26 cellular contexts compared by ENCODE assay signal in genomic region chr9:5614192-5614591, GRCh38.
"Had no signal": no experiment of that assay in that cellular context is flagged by ENCODE, and none has a peak within 500 bp of the region (broad histone marks: within the 10 kb centered on the region; RNA-seq: fewer than 3 reads in every experiment).

No MANE protein-coding gene starts in this region.

- FAIRE-seq: pancreas, urothelium cell line had no signal

- DNase-seq: islet precursor cell; left ventricle myocardium inferior; naive thymus-derived CD8-positive, alpha-beta T cell; nucleus accumbens; pancreas; posterior cingulate gyrus; retina; right cardiac atrium; stimulated activated CD4-positive, alpha-beta T cell treated with anti-CD3 and anti-CD28 coated beads, Interleukin-12 subunit alpha, Interleukin-12 subunit beta, amount 100 ng/mL, for 4 hours; stimulated activated CD4-positive, alpha-beta T cell treated with anti-CD3 and anti-CD28 coated beads, Interleukin-15, amount 100 ng/mL, for 24 hours; stimulated activated CD4-positive, alpha-beta T cell treated with anti-CD3 and anti-CD28 coated beads, Interleukin-2, amount 100 ng/mL, for 24 hours; stimulated activated CD4-positive, alpha-beta T cell treated with anti-CD3 and anti-CD28 coated beads, Interleukin-4, amount 100 ng/mL, for 1 hour; stimulated activated naive CD4-positive, alpha-beta T cell; stomach; tibial artery; trophoblast cell; upper lobe of right lung had no signal

- ATAC-seq: naive thymus-derived CD8-positive, alpha-beta T cell; pancreas; right cardiac atrium; sciatic nerve; upper lobe of right lung had no signal

- H3K4me1 ChIP-seq: prostate gland had no signal

- H3K4me2 ChIP-seq: hepatocyte had no signal

- H3K36me3 ChIP-seq: left ventricle myocardium inferior, pancreas, prostate gland, stomach, thoracic aorta, tibial artery, upper lobe of right lung had no signal

- H3K4me3 ChIP-seq: hepatocyte, left ventricle myocardium inferior, lung, pancreas, prostate gland, skin epidermis, stomach, thoracic aorta, tibial artery, upper lobe of right lung had no signal

- H3K27ac ChIP-seq: hepatocyte, left ventricle myocardium inferior, pancreas, prostate gland, skin epidermis, stomach, thoracic aorta, tibial artery, upper lobe of right lung had no signal

- H3K79me2 ChIP-seq: hepatocyte had no signal

- H3K9me3 ChIP-seq: left ventricle myocardium inferior, pancreas, prostate gland, stomach, thoracic aorta, tibial artery, upper lobe of right lung had no signal

- H3K4me1 Mint-ChIP-seq: nephron, neural crest cell had no signal

- H3K27ac Mint-ChIP-seq: nephron had no signal

- H3K27me3 Mint-ChIP-seq: naive thymus-derived CD8-positive, alpha-beta T cell had no signal

- H3K4me3 Mint-ChIP-seq: naive thymus-derived CD8-positive, alpha-beta T cell; nephron; neural crest cell had no signal

- H3K9me3 Mint-ChIP-seq: naive thymus-derived CD8-positive, alpha-beta T cell; nephron; neural crest cell had no signal

- H2AFZ ChIP-seq: hepatocyte had no signal

- H3K27me3 ChIP-seq: hepatocyte, pancreas, stomach, tibial artery, upper lobe of right lung had no signal
